ENCODE assay signal across 8 cellular contexts in the genomic region with DNA sequence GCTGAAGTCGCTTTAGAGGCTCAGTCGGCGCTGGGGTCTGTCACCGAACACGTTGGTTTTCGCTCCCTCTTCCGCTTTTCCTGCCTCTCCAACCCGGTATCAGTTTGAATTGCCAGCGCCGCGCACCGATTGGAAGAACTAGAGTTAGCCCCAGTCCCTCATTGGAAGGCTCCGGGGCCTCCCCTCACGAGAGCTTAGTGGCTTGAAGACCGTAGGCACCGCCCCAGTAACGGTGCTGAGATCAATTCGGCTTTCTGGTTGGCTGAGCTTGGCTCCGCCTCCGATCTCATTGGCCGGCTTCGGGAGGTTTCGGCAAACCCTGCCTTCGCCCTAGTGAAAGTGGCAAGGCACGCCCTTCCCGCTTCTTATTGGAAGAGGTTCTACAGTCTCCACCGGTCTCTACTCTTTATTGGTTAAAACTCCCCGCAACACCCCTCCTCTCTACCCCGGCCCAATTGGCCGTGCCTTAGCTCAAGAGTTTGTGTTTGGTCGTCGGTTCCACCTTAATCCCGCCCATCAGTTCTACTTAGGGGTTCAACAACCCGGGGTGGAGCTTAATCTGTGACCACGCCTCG. TPM values are rescaled to one million over a fixed set of nuclear protein-coding genes. Genes with fewer than 3 reads are reported as not detected.
DNase-seq lines count a peak whose midpoint lies in the region; ATAC-seq and TF ChIP-seq lines count a peak whose summit lies in the region.
"Not testable (repeated sequence)": the region's sequence is repeated elsewhere in the genome, so short reads cannot be mapped to it uniquely, and the experiment has no call there.

A gene (minus strand): TSS at position 51 of the 575 bp plus-strand sequence. CDS start 814 bp downstream, outside the sequence.

- not testable (repeated sequence) for H3K27me3 Mint-ChIP-seq in T-helper 1 cell treated with Interleukin-12 subunit alpha and Interleukin-12 subunit beta and Interleukin-4 antibody, amounts not matched to agents 30 μg/mL and 1 μg/mL, for 36 hours (ENCODE audit: low read depth)

- WGBS in heart right ventricle, 2 donors, result 0 to 1% methylated on average over 18 to 20 of the region's 36 CpGs
- WGBS in prostate gland, result under 1% methylated on average over 16 of the region's 36 CpGs
- 0 to 2% methylated on average over 11 to 13 of the region's 36 CpGs for WGBS in upper lobe of left lung, 2 donors

- TF ChIP-seq EP300 in upper lobe of left lung (IDR thresholded peaks at IDR 0.05), result not testable (repeated sequence)

- TF ChIP-seq CTCF in heart right ventricle (IDR thresholded peaks at IDR 0.05); prostate gland (IDR thresholded peaks at IDR 0.05); upper lobe of left lung (IDR thresholded peaks at IDR 0.05): not testable (repeated sequence)

- peak within 1 kb of the TSS; percentile 84 for H3K4me3 Mint-ChIP-seq in T-helper 1 cell treated with Interleukin-12 subunit alpha and Interleukin-12 subunit beta and Interleukin-4 antibody, amounts not matched to agents 30 μg/mL and 1 μg/mL, for 36 hours

- H3K27ac ChIP-seq in heart right ventricle (peak within 1 kb of the TSS; percentile 83 to 91 (median 86)), prostate gland (peak within 1 kb of the TSS; percentile 77 to 80), upper lobe of left lung (peak within 1 kb of the TSS; percentile 82 to 90 (median 87))

- not testable (repeated sequence) for H3K4me1 ChIP-seq in adipocyte (ENCODE audit: control insufficient read depth, insufficient read depth, low read length); heart right ventricle; prostate gland (replicated peaks); upper lobe of left lung

- not testable (repeated sequence) for H3K9me3 ChIP-seq in adipocyte (ENCODE audit: control insufficient read depth, low read length); heart right ventricle; prostate gland; upper lobe of left lung

- peak within 1 kb of the TSS; percentile 78 for H3K27ac Mint-ChIP-seq in T-helper 1 cell treated with Interleukin-12 subunit alpha and Interleukin-12 subunit beta and Interleukin-4 antibody, amounts not matched to agents 30 μg/mL and 1 μg/mL, for 36 hours

- intact Hi-C loops in heart right ventricle (cut with DNase I); prostate gland (cut with DNase I): not testable (repeated sequence)

- H3K36me3 Mint-ChIP-seq in T-helper 1 cell treated with Interleukin-12 subunit alpha and Interleukin-12 subunit beta and Interleukin-4 antibody, amounts not matched to agents 30 μg/mL and 1 μg/mL, for 36 hours (ENCODE audit: low read depth), result not testable (repeated sequence)

- not testable (repeated sequence) for H3K36me3 ChIP-seq in adipocyte (ENCODE audit: control insufficient read depth, insufficient read depth, low read length, severe bottlenecking); heart right ventricle; prostate gland; upper lobe of left lung

- H3K9me3 Mint-ChIP-seq in T-helper 1 cell treated with Interleukin-12 subunit alpha and Interleukin-12 subunit beta and Interleukin-4 antibody, amounts not matched to agents 30 μg/mL and 1 μg/mL, for 36 hours, result not testable (repeated sequence)

- DNase-seq in NCI-H187 treated with DMSO at 0.1 percent for 48 hours (lab: John Stamatoyannopoulos, UW) (peak; percentile 100), adipocyte (ENCODE audit: low read depth) (peak; percentile 99), heart right ventricle (peak; percentile 94 to 99), prostate gland (ENCODE audit: low spot score) (peak; percentile 99), upper lobe of left lung (peak; percentile 46 to 98)

- H3K4me1 Mint-ChIP-seq in T-helper 1 cell treated with Interleukin-12 subunit alpha and Interleukin-12 subunit beta and Interleukin-4 antibody, amounts not matched to agents 30 μg/mL and 1 μg/mL, for 36 hours (ENCODE audit: low read depth), result not testable (repeated sequence)

- H3K27me3 ChIP-seq in adipocyte (replicated peaks; ENCODE audit: control insufficient read depth, insufficient read depth, low read length); heart right ventricle; prostate gland (replicated peaks; ENCODE audit: insufficient read depth); upper lobe of left lung: not testable (repeated sequence)

- ATAC-seq in GM18508 (IDR thresholded peaks at IDR 0.05; ENCODE audit: insufficient read depth, unreplicated experiment) (peak; percentile 88), HG03025 (IDR thresholded peaks at IDR 0.05; ENCODE audit: low FRiP score, unreplicated experiment) (peak; percentile 85), heart right ventricle (peak; percentile 82 to 95 (median 92)), upper lobe of left lung (ENCODE audit: low FRiP score in 2 of 2) (peak; percentile 90 to 98)

- peak within 1 kb of the TSS; percentile 51 for H3K9ac ChIP-seq in adipocyte (ENCODE audit: low read length)

- peak within 1 kb of the TSS; percentile 71 for H3K4me3 ChIP-seq in adipocyte (ENCODE audit: low read length)
- H3K4me3 ChIP-seq in heart right ventricle, result peak within 1 kb of the TSS in 9 of 10 donors; percentile 52 to 74 (median 66)
- H3K4me3 ChIP-seq in prostate gland, result peak within 1 kb of the TSS; percentile 45 to 48
- peak within 1 kb of the TSS; percentile 38 to 63 (median 56) for H3K4me3 ChIP-seq in upper lobe of left lung

- TF ChIP-seq POLR2A in prostate gland (IDR thresholded peaks at IDR 0.05); upper lobe of left lung (IDR thresholded peaks at IDR 0.05): not testable (repeated sequence)

RNA-seq across cellular contexts. Expression of the gene that starts here (rescaled TPM):
- 1 to 10 TPM in 5 of 10 donors, under 1 TPM in 2, not detected in 3; 0.38 to 2.9 (median 1.5) TPM for total RNA-seq in heart right ventricle
- 1 to 10 TPM in 1 of 2 donors, under 1 TPM in 1; 0.88 to 1.3 TPM for polyA plus RNA-seq in heart right ventricle
- total RNA-seq in prostate gland, result 1 to 10 TPM in 1 of 2 donors, under 1 TPM in 1; 0.27 to 2.2 TPM
- 1 to 10 TPM in 3 of 6 donors, under 1 TPM in 2, not detected in 1; 0.89 to 6.6 (median 3.3) TPM for total RNA-seq in upper lobe of left lung

Comparison
In these comparisons a context has a peak if more than half of its experiments do, and no peak if none do; other contexts are left out.
1. Peak in every context shown above with its lines: DNase-seq, ATAC-seq, H3K4me3 ChIP-seq and H3K27ac ChIP-seq.